Comparison of ENCODE assay signal across 19 cellular contexts in genomic region chr19:23788415-23788814, GRCh38.
"Had no signal": no experiment of that assay in that cellular context is flagged by ENCODE, and none has a peak within 500 bp of the region (broad histone marks: within the 10 kb centered on the region; RNA-seq: fewer than 3 reads in every experiment).

No MANE protein-coding gene starts in this region.

- FAIRE-seq: keratinocyte had no signal

- DNase-seq: cortex of kidney; effector memory CD8-positive, alpha-beta T cell; foreskin fibroblast; gastrocnemius medialis; head of caudate nucleus; left ventricle myocardium superior; lower lobe of right lung; nephron progenitor cell; nucleus accumbens; stimulated activated CD4-positive, alpha-beta T cell treated with anti-CD3 and anti-CD28 coated beads, Interleukin-12 subunit alpha, Interleukin-12 subunit beta, amount 100 ng/mL, for 4 hours; stimulated activated CD4-positive, alpha-beta T cell treated with anti-CD3 and anti-CD28 coated beads, Interleukin-1b, Interleukin-23, amount 100 ng/mL, for 48 hours; stimulated activated CD4-positive, alpha-beta T cell treated with anti-CD3 and anti-CD28 coated beads, Interleukin-4, amount 100 ng/mL, for 1 hour; stimulated activated CD8-positive, alpha-beta memory T cell treated with anti-CD3 and anti-CD28 coated beads, Interleukin-4, amount 100 ng/mL, for 48 hours; stimulated activated naive CD4-positive, alpha-beta T cell treated with Interleukin-2 at 50 U/mL for 16 hours; upper lobe of right lung; uterus had no signal

- H3K9me3 Mint-ChIP-seq: effector memory CD8-positive, alpha-beta T cell; memory B cell had no signal

- H3K4me3 Mint-ChIP-seq: effector memory CD8-positive, alpha-beta T cell; memory B cell; nephron progenitor cell had no signal

- H3K4me1 Mint-ChIP-seq: memory B cell, nephron progenitor cell had no signal

- H3K27ac Mint-ChIP-seq: effector memory CD8-positive, alpha-beta T cell; memory B cell; nephron progenitor cell had no signal

- H3K27me3 Mint-ChIP-seq: effector memory CD8-positive, alpha-beta T cell; memory B cell had no signal

- ATAC-seq: effector memory CD8-positive, alpha-beta T cell; gastrocnemius medialis; left ventricle myocardium superior; lower lobe of right lung; sciatic nerve; upper lobe of right lung had no signal
